27 cellular contexts compared by ENCODE assay signal in the genomic region with DNA sequence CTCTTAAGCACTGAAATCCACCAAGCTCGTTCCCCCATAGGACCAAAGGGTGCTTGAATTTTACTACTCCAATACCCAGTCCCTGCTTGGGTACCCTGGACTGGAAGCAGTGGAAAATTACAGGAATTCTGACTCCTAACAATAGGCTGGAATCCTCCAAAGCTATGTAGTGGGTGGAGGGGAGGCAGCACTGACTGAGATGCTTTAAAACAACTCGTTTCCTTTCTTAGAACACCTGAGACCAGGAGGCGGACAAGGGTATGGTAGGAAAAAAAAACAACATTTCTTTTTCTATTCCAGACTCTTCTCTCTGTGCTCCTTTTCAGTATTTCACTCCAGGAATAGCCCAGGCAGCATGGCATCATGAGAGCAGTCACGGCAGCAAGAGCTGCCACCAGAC. TPM values are rescaled to one million over a fixed set of nuclear protein-coding genes. Genes with fewer than 3 reads are reported as not detected.
"Had no signal": no experiment of that assay in that cellular context is flagged by ENCODE, and none has a peak within 500 bp of the region (broad histone marks: within the 10 kb centered on the region; RNA-seq: fewer than 3 reads in every experiment).

No MANE protein-coding gene starts in this region.

- H3K9me3 ChIP-seq: heart left ventricle, pancreas, tibial nerve, vagina had no signal

- H3K27ac ChIP-seq: brain microvascular endothelial cell, epithelial cell of prostate, pancreas, tibial nerve, vagina had no signal

- DNase-seq: activated CD4-positive, alpha-beta T cell treated with anti-CD3 and anti-CD28 coated beads for 48 hours; activated CD8-positive, alpha-beta T cell treated with anti-CD3 and anti-CD28 coated beads for 36 hours; activated gamma-delta T cell; activated naive CD8-positive, alpha-beta T cell treated with anti-CD3 and anti-CD28 coated beads for 36 hours; activated T-cell treated with anti-CD3 and anti-CD28 coated beads, Interleukin-2, amount 50 U/mL, for 72 hours; amygdala; brain microvascular endothelial cell; cerebellar nuclear complex; effector memory CD4-positive, alpha-beta T cell; foreskin melanocyte; heart left ventricle; left cardiac atrium; midbrain; pancreas; stimulated activated CD4-positive, alpha-beta T cell treated with anti-CD3 and anti-CD28 coated beads, Interleukin-12 subunit alpha, Interleukin-12 subunit beta, amount 100 ng/mL, for 4 hours; stimulated activated CD4-positive, alpha-beta T cell treated with anti-CD3 and anti-CD28 coated beads, Interleukin-2, amount 100 ng/mL, for 24 hours had no signal

- ATAC-seq: activated CD8-positive, alpha-beta T cell treated with anti-CD3 and anti-CD28 coated beads for 36 hours; activated T-cell treated with anti-CD3 and anti-CD28 coated beads, Interleukin-2, amount 50 U/mL, for 72 hours; heart left ventricle; left cardiac atrium; pancreas; stimulated activated memory B cell treated with anti-CD40 and anti-IgM and Interleukin-4, amounts not matched to agents 10 μg/mL and 1 μg/mL and 100 μg/mL, for 72 hours; WTC11 had no signal

- H3K36me3 Mint-ChIP-seq: stimulated activated memory B cell treated with anti-CD40 and anti-IgM and Interleukin-4, amounts not matched to agents 10 μg/mL and 1 μg/mL and 100 μg/mL, for 72 hours; WTC11 had no signal

- H3K4me3 Mint-ChIP-seq: activated CD8-positive, alpha-beta T cell treated with anti-CD3 and anti-CD28 coated beads for 36 hours; activated naive CD8-positive, alpha-beta T cell treated with anti-CD3 and anti-CD28 coated beads for 36 hours; activated T-cell treated with anti-CD3 and anti-CD28 coated beads, Interleukin-2, amount 50 U/mL, for 72 hours; dendritic cell treated with granulocyte-macrophage colony-stimulating factor and Interleukin-4, amounts not matched to agents 40 ng/mL and 50 ng/mL, for 4 days; stimulated activated memory B cell treated with anti-CD40 and anti-IgM and Interleukin-4, amounts not matched to agents 10 μg/mL and 1 μg/mL and 100 μg/mL, for 72 hours had no signal

- H3K36me3 ChIP-seq: brain microvascular endothelial cell, pancreas, tibial nerve, vagina had no signal

- H3K27me3 ChIP-seq: brain microvascular endothelial cell, heart left ventricle, pancreas, tibial nerve, vagina had no signal

- H3K4me3 ChIP-seq: heart left ventricle, lung, pancreas, tibial nerve, vagina had no signal

- H3K27me3 Mint-ChIP-seq: activated CD8-positive, alpha-beta T cell treated with anti-CD3 and anti-CD28 coated beads for 36 hours; activated naive CD8-positive, alpha-beta T cell treated with anti-CD3 and anti-CD28 coated beads for 36 hours; dendritic cell treated with granulocyte-macrophage colony-stimulating factor and Interleukin-4, amounts not matched to agents 40 ng/mL and 50 ng/mL, for 4 days; stimulated activated memory B cell treated with anti-CD40 and anti-IgM and Interleukin-4, amounts not matched to agents 10 μg/mL and 1 μg/mL and 100 μg/mL, for 72 hours had no signal

- H3K27ac Mint-ChIP-seq: activated CD8-positive, alpha-beta T cell treated with anti-CD3 and anti-CD28 coated beads for 36 hours; activated naive CD8-positive, alpha-beta T cell treated with anti-CD3 and anti-CD28 coated beads for 36 hours; activated T-cell treated with anti-CD3 and anti-CD28 coated beads, Interleukin-2, amount 50 U/mL, for 72 hours; dendritic cell treated with granulocyte-macrophage colony-stimulating factor and Interleukin-4, amounts not matched to agents 40 ng/mL and 50 ng/mL, for 4 days; stimulated activated memory B cell treated with anti-CD40 and anti-IgM and Interleukin-4, amounts not matched to agents 10 μg/mL and 1 μg/mL and 100 μg/mL, for 72 hours had no signal

- H3K9me3 Mint-ChIP-seq: activated CD8-positive, alpha-beta T cell treated with anti-CD3 and anti-CD28 coated beads for 36 hours; activated naive CD8-positive, alpha-beta T cell treated with anti-CD3 and anti-CD28 coated beads for 36 hours; activated T-cell treated with anti-CD3 and anti-CD28 coated beads, Interleukin-2, amount 50 U/mL, for 72 hours; dendritic cell treated with granulocyte-macrophage colony-stimulating factor and Interleukin-4, amounts not matched to agents 40 ng/mL and 50 ng/mL, for 4 days; stimulated activated memory B cell treated with anti-CD40 and anti-IgM and Interleukin-4, amounts not matched to agents 10 μg/mL and 1 μg/mL and 100 μg/mL, for 72 hours; WTC11 had no signal

RNA-seq across cellular contexts. Expression of a gene that starts 24.9 kb away (rescaled TPM):
- total RNA-seq: activated CD8-positive, alpha-beta T cell treated with anti-CD3 and anti-CD28 coated beads for 36 hours; activated naive CD8-positive, alpha-beta T cell treated with anti-CD3 and anti-CD28 coated beads for 36 hours; activated T-cell treated with anti-CD3 and anti-CD28 coated beads, Interleukin-2, amount 50 U/mL, for 72 hours; fibroblast of lung; myocyte; renal cortical epithelial cell; T-helper 2 cell treated with Interferon-gamma antibody and Interleukin-4, amounts not matched to agents 100 ng/mL and 5 ng/mL, for 36 hours; vagina had no signal
- polyA plus RNA-seq: fibroblast of lung had no signal
